13 cellular contexts compared by ENCODE assay signal in the genomic region with DNA sequence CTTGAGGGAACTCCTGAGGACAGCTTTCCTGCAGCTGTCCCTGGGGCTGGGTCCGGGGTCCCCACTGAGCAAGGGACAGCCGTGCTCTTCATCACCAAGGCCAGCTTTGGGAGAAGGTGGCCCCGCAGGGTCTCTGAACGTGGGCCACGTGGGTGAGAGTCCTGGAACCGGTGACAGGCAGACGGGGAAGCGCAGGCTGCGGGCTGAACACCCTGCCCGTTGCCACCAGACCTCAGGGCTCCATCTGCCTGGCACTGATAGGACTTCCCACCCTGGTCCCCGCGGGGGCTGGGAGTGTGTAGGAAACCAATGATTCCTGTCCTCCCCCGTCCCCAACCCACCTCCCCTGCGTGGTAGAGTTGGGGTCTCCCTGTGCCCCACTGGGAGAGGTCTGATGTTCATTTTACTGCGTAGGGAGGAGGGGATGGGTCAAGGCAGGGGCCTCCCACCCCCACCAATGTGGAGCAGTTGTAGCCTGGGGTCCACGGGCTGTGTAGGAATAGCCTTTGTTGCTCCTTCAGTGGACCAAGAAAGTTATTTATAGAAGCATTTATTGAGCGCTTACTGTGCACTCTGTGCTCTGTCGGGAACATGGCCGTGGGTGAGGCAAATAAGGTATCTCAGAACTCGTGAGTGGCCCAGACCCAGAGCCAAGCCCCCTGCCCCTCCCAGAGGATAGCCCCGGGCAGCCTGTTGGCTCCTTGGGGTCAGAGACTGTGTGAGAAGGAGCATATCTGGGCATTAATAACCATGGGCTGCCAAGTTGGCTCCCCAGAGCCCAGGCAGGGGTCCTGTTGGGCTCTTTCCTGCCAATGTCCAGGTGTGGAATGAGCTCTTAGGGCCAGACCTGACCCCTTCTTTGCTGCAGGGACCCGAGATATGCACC. TPM values are rescaled to one million over a fixed set of nuclear protein-coding genes. Genes with fewer than 3 reads are reported as not detected.
A peak's percentile ranks its signal among the peaks of the same experiment; 100 is the strongest.
DNase-seq lines count a peak whose midpoint lies in the region; ATAC-seq and TF ChIP-seq lines count a peak whose summit lies in the region.
"Had no signal": no experiment of that assay in that cellular context is flagged by ENCODE, and none has a peak within 500 bp of the region (broad histone marks: within the 10 kb centered on the region; RNA-seq: fewer than 3 reads in every experiment).

No MANE protein-coding gene starts in this region.

- H4K91ac ChIP-seq in neuronal stem cell (ENCODE audit: low read depth, low read length, poor library complexity), result peak overlapping the region; percentile 4

- no peaks in the 10 kb centered on the region for H3K9me3 ChIP-seq in neuronal stem cell (replicated peaks in 1 of 2; ENCODE audit: control insufficient read depth in 2 of 2, insufficient read depth in 1 of 2, low read depth in 1 of 2, low read length in 2 of 2)
- H3K9me3 ChIP-seq in upper lobe of right lung, result no peaks in the 10 kb centered on the region
- no peaks in the 10 kb centered on the region for H3K9me3 ChIP-seq in Karpas-422 (ENCODE audit: low read length)
- H3K9me3 ChIP-seq in BE2C, result no peaks in the 10 kb centered on the region

- H3K27ac ChIP-seq in neuronal stem cell (replicated peaks; ENCODE audit: low read length), result no peak overlapping the region
- H3K27ac ChIP-seq in upper lobe of right lung, result no peak overlapping the region
- H3K27ac ChIP-seq in Karpas-422 (ENCODE audit: low read length), result no peak overlapping the region

- H3K4me3 ChIP-seq in neuronal stem cell (ENCODE audit: low read length in 2 of 2) (no peak overlapping the region), upper lobe of right lung (peak overlapping the region; percentile 43), Karpas-422 (ENCODE audit: low read length) (no peak overlapping the region), BE2C (ENCODE audit: low read depth, low read length) (no peak overlapping the region)

- peak overlapping the region; percentile 89 for H3K18ac ChIP-seq in neuronal stem cell (ENCODE audit: low read length)

- no peaks in the 10 kb centered on the region; the same call in 1 of the 2 replicates for H4K20me1 ChIP-seq in Karpas-422 (ENCODE audit: insufficient read depth, low read depth, low read length)

- peaks cover 5% of the 10 kb centered on the region for H3K36me3 Mint-ChIP-seq in effector memory CD8-positive, alpha-beta T cell (ENCODE audit: insufficient read depth)

- peaks cover 27 to 31% of the 10 kb centered on the region in 2 donors for H3K4me1 Mint-ChIP-seq in effector memory CD8-positive, alpha-beta T cell (ENCODE audit: low read depth in 2 of 2)

- ATAC-seq in Right ventricle myocardium inferior, result no peak
- no peak for ATAC-seq in effector memory CD8-positive, alpha-beta T cell (replicated peaks)
- ATAC-seq in upper lobe of right lung, result no peak
- ATAC-seq: left colon had no signal

- H2AFZ ChIP-seq in neuronal stem cell (ENCODE audit: low read length) (no peak overlapping the region), Karpas-422 (ENCODE audit: low read length) (no peak overlapping the region)

- peak overlapping the region; percentile 23 for H3K23ac ChIP-seq in neuronal stem cell (ENCODE audit: low read depth, low read length, poor library complexity)

- H3K27me3 ChIP-seq in neuronal stem cell (ENCODE audit: control insufficient read depth in 3 of 3, insufficient read depth in 3 of 3, low read depth in 1 of 3, low read length in 3 of 3), result no peaks in the 10 kb centered on the region
- peaks cover 11% of the 10 kb centered on the region for H3K27me3 ChIP-seq in upper lobe of right lung
- no peaks in the 10 kb centered on the region for H3K27me3 ChIP-seq in Karpas-422 (ENCODE audit: low read length)
- no peaks in the 10 kb centered on the region for H3K27me3 ChIP-seq in BE2C

- H2BK15ac ChIP-seq in neuronal stem cell (ENCODE audit: low read length), result peak overlapping the region; percentile 76

- no peak overlapping the region for H3K4ac ChIP-seq in neuronal stem cell (ENCODE audit: low read length)

- no peak overlapping the region for H4K8ac ChIP-seq in neuronal stem cell (ENCODE audit: low read depth, low read length)

- WGBS in neuronal stem cell (ENCODE audit: extremely low coverage in 2 of 2, insufficient read length in 2 of 2, insufficient replicate concordance in 1 of 2), 2 donors, result no CpG with 5 or more reads among the region's 22 CpGs

- H3K4me2 ChIP-seq in neuronal stem cell (ENCODE audit: insufficient read depth, low read length, poor library complexity, severe bottlenecking) (no peak overlapping the region), Karpas-422 (ENCODE audit: low read depth, low read length, poor library complexity, severe bottlenecking) (no peak overlapping the region)

- intact Hi-C loops in Right ventricle myocardium inferior (cut with DNase I), result loop anchor here (2.0 kb wide), 1 partner anchor 17 kb away; no protein-coding TSS in a partner anchor
- intact Hi-C loops in cardiac septum (cut with DNase I), result no loop called here
- intact Hi-C loops in upper lobe of right lung (cut with DNase I), result no loop called here

- peak overlapping the region; percentile 65 for H2BK12ac ChIP-seq in neuronal stem cell (ENCODE audit: low read length)

- no peak for TF ChIP-seq CTCF in upper lobe of right lung (IDR thresholded peaks at IDR 0.05)
- TF ChIP-seq CTCF in BE2C (IDR thresholded peaks at IDR 0.05; ENCODE audit: low read depth, low read length), result no peak

- no peaks in the 10 kb centered on the region for H3K79me2 ChIP-seq in Karpas-422 (ENCODE audit: low read length)

- H2AK5ac ChIP-seq in neuronal stem cell (ENCODE audit: low read depth, low read length), result peak overlapping the region; percentile 91

- peak overlapping the region; percentile 59 for H2BK5ac ChIP-seq in neuronal stem cell (ENCODE audit: low read length)

- DNase-seq in Right ventricle myocardium inferior (ENCODE audit: missing footprints) (peak; percentile 62), cardiac septum (ENCODE audit: low spot score) (no peak), neuronal stem cell (ENCODE audit: low spot score) (no peak), upper lobe of right lung (no peak), Karpas-422 (no peak), HT-29 (ENCODE audit: low spot score) (no peak), BE2C (no peak)
- DNase-seq in effector memory CD8-positive, alpha-beta T cell, result no peak
- DNase-seq: activated CD4-positive, CD25-positive, alpha-beta regulatory T cell; left colon; occipital lobe; stimulated activated CD4-positive, alpha-beta T cell treated with anti-CD3 and anti-CD28 coated beads, Interleukin-2, amount 100 ng/mL, for 48 hours had no signal

- peak overlapping the region; percentile 54 to 89 for H3K4me3 Mint-ChIP-seq in effector memory CD8-positive, alpha-beta T cell

- peak overlapping the region; percentile 1 for H3K9ac ChIP-seq in neuronal stem cell (ENCODE audit: low read depth, low read length, poor library complexity)
- no peak overlapping the region for H3K9ac ChIP-seq in Karpas-422 (ENCODE audit: low read length)

- no peaks in the 10 kb centered on the region for H3K36me3 ChIP-seq in neuronal stem cell (replicated peaks in 1 of 2; ENCODE audit: control insufficient read depth in 2 of 2, insufficient read depth in 2 of 2, low read length in 2 of 2)
- no peaks in the 10 kb centered on the region for H3K36me3 ChIP-seq in upper lobe of right lung
- H3K36me3 ChIP-seq in Karpas-422 (ENCODE audit: insufficient read depth, low read length), result no peaks in the 10 kb centered on the region
- no peaks in the 10 kb centered on the region for H3K36me3 ChIP-seq in BE2C

- H3K4me1 ChIP-seq in neuronal stem cell (ENCODE audit: control insufficient read depth in 2 of 2, insufficient read depth in 1 of 2, low read depth in 1 of 2, low read length in 2 of 2), result peaks cover 32 to 33% of the 10 kb centered on the region in 2 donors
- peaks cover 14% of the 10 kb centered on the region for H3K4me1 ChIP-seq in upper lobe of right lung
- no peaks in the 10 kb centered on the region for H3K4me1 ChIP-seq in Karpas-422 (ENCODE audit: low read length)
- H3K4me1 ChIP-seq in BE2C, result peaks cover 8% of the 10 kb centered on the region

- H3K79me1 ChIP-seq in neuronal stem cell (ENCODE audit: low read depth, low read length), result no peaks in the 10 kb centered on the region

- no peak overlapping the region for H3K14ac ChIP-seq in neuronal stem cell (ENCODE audit: low read length)

- no peaks in the 10 kb centered on the region for H3K9me2 ChIP-seq in Karpas-422 (replicated peaks; ENCODE audit: insufficient read depth, low read length)

- peak overlapping the region; percentile 67 to 93 for H3K27ac Mint-ChIP-seq in effector memory CD8-positive, alpha-beta T cell

- no peaks in the 10 kb centered on the region for H3K9me3 Mint-ChIP-seq in effector memory CD8-positive, alpha-beta T cell

- no peak overlapping the region for H2BK120ac ChIP-seq in neuronal stem cell (ENCODE audit: low read depth, low read length)

- H3K27me3 Mint-ChIP-seq in effector memory CD8-positive, alpha-beta T cell, result peaks cover 6 to 7% of the 10 kb centered on the region in 2 donors

RNA-seq across cellular contexts. Expression of gene ADGRG1, which starts 1.3 kb away (rescaled TPM):
- total RNA-seq in Right ventricle myocardium inferior (23.1 TPM), cardiac septum (15.9 TPM), upper lobe of right lung (66.9 TPM)
- polyA plus RNA-seq in neuronal stem cell (2013, experiment 1 of 2), result 127 TPM
- polyA plus RNA-seq in neuronal stem cell (2013, experiment 2 of 2), result 124 TPM
- not detected in 2 replicates for total RNA-seq in Karpas-422 (2014; rRNA removed; shearing (Covaris generic); ENCODE audit: low replicate concordance)
- 138 TPM in 2 replicates for total RNA-seq in HT-29 (2014; rRNA removed; shearing (Covaris generic))
- 2.7 TPM for polyA plus RNA-seq in BE2C (2012; ENCODE audit: insufficient read depth, insufficient read length, low read depth)

RNA-seq across cellular contexts. Expression of gene ADGRG3, which starts 38.3 kb away (rescaled TPM):
- total RNA-seq in Right ventricle myocardium inferior, result 0.87 TPM
- 1.0 TPM for total RNA-seq in cardiac septum
- polyA plus RNA-seq in neuronal stem cell (2013, experiment 1 of 2), result 0.25 TPM
- 0.33 TPM for polyA plus RNA-seq in neuronal stem cell (2013, experiment 2 of 2)
- 5.8 TPM for total RNA-seq in upper lobe of right lung
- total RNA-seq in Karpas-422 (2014; rRNA removed; shearing (Covaris generic); ENCODE audit: low replicate concordance), result not detected in 2 replicates
- not detected in 2 replicates for total RNA-seq in HT-29 (2014; rRNA removed; shearing (Covaris generic))
- polyA plus RNA-seq in BE2C (2012; ENCODE audit: insufficient read depth, insufficient read length, low read depth), result not detected
- polyA plus RNA-seq: AG04450 had no signal

Comparison
In these comparisons a context has a peak if more than half of its experiments do, and no peak if none do; other contexts are left out.
1. RNA of gene ADGRG1, which starts 1.3 kb away (total RNA-seq): 138 TPM in HT-29, 66.9 TPM in upper lobe of right lung (single experiment), 23.1 TPM in Right ventricle myocardium inferior (single experiment) and 15.9 TPM in cardiac septum (single experiment); not detected in Karpas-422; every median in the first group is over 10 times any median in the second.